Comparison of ENCODE assay signal across 15 cellular contexts in genomic region chr3:161055210-161055609, GRCh38. TPM values are rescaled to one million over a fixed set of nuclear protein-coding genes. Genes with fewer than 3 reads are reported as not detected.
DNase-seq lines count a peak whose midpoint lies in the region; ATAC-seq and TF ChIP-seq lines count a peak whose summit lies in the region.
"Had no signal": no experiment of that assay in that cellular context is flagged by ENCODE, and none has a peak within 500 bp of the region (broad histone marks: within the 10 kb centered on the region; RNA-seq: fewer than 3 reads in every experiment).

No MANE protein-coding gene starts in this region.

- no peak overlapping the region for H3K4me2 ChIP-seq in SK-N-SH
- H3K4me2 ChIP-seq in GM23338, result no peak overlapping the region
- H3K4me2 ChIP-seq: BLaER1 treated with 17β-estradiol and CSF1 and Interleukin-3, amounts not matched to agents 10 nM and 100 nM had no signal

- ATAC-seq in SK-N-SH treated with all-trans-retinoic acid at 6 μM for 48 hours (no peak), GM23338 (no peak), GM18858 (IDR thresholded peaks at IDR 0.05; ENCODE audit: unreplicated experiment) (no peak)
- ATAC-seq: HCT116 had no signal

- H3K27me3 ChIP-seq in SK-N-SH (ENCODE audit: insufficient read depth) (no peaks in the 10 kb centered on the region), GM23338 (ENCODE audit: insufficient read depth) (no peaks in the 10 kb centered on the region)
- H3K27me3 ChIP-seq: BLaER1 treated with 17β-estradiol and CSF1 and Interleukin-3, amounts not matched to agents 10 nM and 100 nM had no signal

- no peak for TF ChIP-seq EP300 in SK-N-SH (IDR thresholded peaks at IDR 0.05; ENCODE audit: borderline replicate concordance in 1 of 2, low read depth in 1 of 2, low read length in 1 of 2)

- H3K4me3 ChIP-seq in SK-N-SH (ENCODE audit: low read depth in 2 of 2, low read length in 1 of 2) (no peak overlapping the region), GM23338 (no peak overlapping the region)
- H3K4me3 ChIP-seq: BLaER1 treated with 17β-estradiol and CSF1 and Interleukin-3, amounts not matched to agents 10 nM and 100 nM had no signal

- H2AFZ ChIP-seq in SK-N-SH (ENCODE audit: low read depth) (no peak overlapping the region), GM23338 (no peak overlapping the region)

- H3K9me3 ChIP-seq in SK-N-SH, result no peaks in the 10 kb centered on the region
- H3K9me3 ChIP-seq: BLaER1 treated with 17β-estradiol and CSF1 and Interleukin-3, amounts not matched to agents 10 nM and 100 nM had no signal

- peaks cover 6% of the 10 kb centered on the region; the same call in 2 of the 3 replicates for H3K4me1 Mint-ChIP-seq in GM23338
- peaks cover 30 to 57% of the 10 kb centered on the region in 2 donors for H3K4me1 Mint-ChIP-seq in immature natural killer cell
- H3K4me1 Mint-ChIP-seq: CD4-positive, CD25-positive, alpha-beta regulatory T cell had no signal

- peaks cover 1% of the 10 kb centered on the region for H3K27me3 Mint-ChIP-seq in GM23338 (ENCODE audit: insufficient read depth, low read depth, poor library complexity)
- no peaks in the 10 kb centered on the region for H3K27me3 Mint-ChIP-seq in immature natural killer cell (ENCODE audit: low read depth in 3 of 3)

- no peak for TF ChIP-seq RAD21 in SK-N-SH (IDR thresholded peaks at IDR 0.05; ENCODE audit: low read length)

- TF ChIP-seq CTCF in SK-N-SH (IDR thresholded peaks at IDR 0.05), result no peak
- TF ChIP-seq CTCF in GM23338 (conservative IDR thresholded peaks at IDR 0.05; ENCODE audit: low read depth in 2 of 2), result no peak

- no peaks in the 10 kb centered on the region for H3K36me3 ChIP-seq in SK-N-SH (replicated peaks in 1 of 2; ENCODE audit: control insufficient read depth in 1 of 2, insufficient read depth in 2 of 2, low read length in 1 of 2)
- no peaks in the 10 kb centered on the region for H3K36me3 ChIP-seq in GM23338 (ENCODE audit: insufficient read depth)
- H3K36me3 ChIP-seq: BLaER1 treated with 17β-estradiol and CSF1 and Interleukin-3, amounts not matched to agents 10 nM and 100 nM had no signal

- POLR2A ChIA-PET in SK-N-SH (lab: Yijun Ruan, JAX), result no interaction called here

- no peak overlapping the region for H3K27ac ChIP-seq in SK-N-SH (ENCODE audit: low read depth in 2 of 2, low read length in 1 of 2)
- H3K27ac ChIP-seq in GM23338 (ENCODE audit: low read depth), result no peak overlapping the region
- H3K27ac ChIP-seq: BLaER1 treated with 17β-estradiol and CSF1 and Interleukin-3, amounts not matched to agents 10 nM and 100 nM; HL-60 had no signal

- H3K27ac Mint-ChIP-seq in GM23338 (peak overlapping the region; percentile 19; the same call in 1 of the 2 replicates), immature natural killer cell (peak overlapping the region in 5 of 6 donors; percentile 5 to 46 (median 32))
- H3K27ac Mint-ChIP-seq: CD4-positive, CD25-positive, alpha-beta regulatory T cell had no signal

- 38% methylated on average over 4 of the region's 4 CpGs for WGBS in SK-N-SH (ENCODE audit: low lambda C conversion rate)

- H3F3A ChIP-seq in SK-N-SH (replicated peaks; ENCODE audit: insufficient read depth) (no peaks in the 10 kb centered on the region), GM23338 (replicated peaks; ENCODE audit: low read depth) (no peaks in the 10 kb centered on the region)

- no peak overlapping the region for H3K9ac ChIP-seq in SK-N-SH
- H3K9ac ChIP-seq: BLaER1 treated with 17β-estradiol and CSF1 and Interleukin-3, amounts not matched to agents 10 nM and 100 nM had no signal

- no peaks in the 10 kb centered on the region for H3K9me3 Mint-ChIP-seq in GM23338
- H3K9me3 Mint-ChIP-seq in immature natural killer cell, result no peaks in the 10 kb centered on the region

- CTCF ChIA-PET in SK-N-SH (lab: Yijun Ruan, JAX), result interaction anchor here (1.3 kb wide), 1 partner anchor 13 kb away, joined by 3 read pairs; no protein-coding TSS in a partner anchor

- H3K79me2 ChIP-seq in SK-N-SH (ENCODE audit: insufficient read depth) (no peaks in the 10 kb centered on the region), GM23338 (replicated peaks; ENCODE audit: insufficient read depth) (no peaks in the 10 kb centered on the region)

- H4K20me1 ChIP-seq in SK-N-SH (ENCODE audit: insufficient read depth), result no peaks in the 10 kb centered on the region
- no peaks in the 10 kb centered on the region for H4K20me1 ChIP-seq in GM23338 (replicated peaks; ENCODE audit: insufficient read depth)
- H4K20me1 ChIP-seq: BLaER1 treated with 17β-estradiol and CSF1 and Interleukin-3, amounts not matched to agents 10 nM and 100 nM had no signal

- DNase-seq in SK-N-SH (peak; percentile 19), GM23338 (ENCODE audit: low spot score) (no peak), SK-N-DZ (ENCODE audit: low spot score) (peak; percentile 40), immature natural killer cell (peak in 1 of 3 donors; percentile 16)
- DNase-seq in activated CD4-positive, alpha-beta T cell treated with anti-CD3 and anti-CD28 coated beads for 1 hour, result no peak
- DNase-seq: 8988T; AML-193; CD4-positive, CD25-positive, alpha-beta regulatory T cell; DMS53; GF-D8 had no signal

- H3K36me3 Mint-ChIP-seq in GM23338 (ENCODE audit: low read depth) (no peaks in the 10 kb centered on the region), immature natural killer cell (no peaks in the 10 kb centered on the region)
- H3K36me3 Mint-ChIP-seq: CD4-positive, CD25-positive, alpha-beta regulatory T cell had no signal

- H3K9me2 ChIP-seq in SK-N-SH (no peaks in the 10 kb centered on the region), GM23338 (ENCODE audit: insufficient read depth) (no peaks in the 10 kb centered on the region)

- H3K4me1 ChIP-seq in SK-N-SH (ENCODE audit: control insufficient read depth in 1 of 2, insufficient read depth in 2 of 2, low read depth in 1 of 2, low read length in 1 of 2), result peaks cover 0 to 10% of the 10 kb centered on the region in 2 experiments; a peak in 1 of 4 replicates
- H3K4me1 ChIP-seq in GM23338 (ENCODE audit: insufficient read depth), result no peaks in the 10 kb centered on the region; the same call in 1 of the 2 replicates

- H3K4me3 Mint-ChIP-seq in GM23338, result no peak overlapping the region
- H3K4me3 Mint-ChIP-seq in immature natural killer cell, result peak overlapping the region in 1 of 5 donors; percentile 6
- H3K4me3 Mint-ChIP-seq: CD4-positive, CD25-positive, alpha-beta regulatory T cell had no signal

TF ChIP-seq in SK-N-SH, 30 proteins besides CTCF, POLR2A, EP300 and RAD21:
- TF ChIP-seq GATA2 (CRISPR knock-in tag; IDR thresholded peaks at IDR 0.05), result peak; percentile 63
- TF ChIP-seq SMC3 (IDR thresholded peaks at IDR 0.05; ENCODE audit: low read depth, low read length), result no peak

TF ChIP-seq in SK-N-SH treated with all-trans-retinoic acid at 6 μM for 48 hours, 23 proteins besides CTCF, POLR2A, EP300 and RAD21:
- no peak for TF ChIP-seq ESRRG (CRISPR knock-in tag; IDR thresholded peaks at IDR 0.05)
- no peak for TF ChIP-seq ZFP3 (CRISPR knock-in tag; IDR thresholded peaks at IDR 0.05)
- TF ChIP-seq SNAI2 (CRISPR knock-in tag; IDR thresholded peaks at IDR 0.05), result no peak
TF ChIP-seq in SK-N-SH treated with all-trans-retinoic acid at 6 μM for 48 hours: peak in this region for 0.

TF ChIP-seq in GM23338, 12 proteins besides CTCF, POLR2A, EP300 and RAD21 (continues in another document):
- TF ChIP-seq JUNB (IDR thresholded peaks at IDR 0.05; ENCODE audit: unreplicated experiment) (no peak), NANOG (IDR thresholded peaks at IDR 0.05; ENCODE audit: borderline replicate concordance) (no peak), POLR2AphosphoS5 (IDR thresholded peaks at IDR 0.05; ENCODE audit: low read depth) (no peak), EZH2phosphoT487 (IDR thresholded peaks at IDR 0.05; ENCODE audit: unreplicated experiment) (no peak), EZH2 (IDR thresholded peaks at IDR 0.05; ENCODE audit: low read depth, unreplicated experiment) (no peak), ZNF114 (CRISPR knock-in tag; IDR thresholded peaks at IDR 0.05) (no peak), CREB1 (CRISPR knock-in tag; IDR thresholded peaks at IDR 0.05; ENCODE audit: low read depth) (no peak), ZNF331 (CRISPR knock-in tag; IDR thresholded peaks at IDR 0.05; ENCODE audit: low read depth) (no peak), REST (IDR thresholded peaks at IDR 0.05; ENCODE audit: unreplicated experiment) (no peak)

RNA-seq across cellular contexts. Expression of gene B3GALNT1, which starts 49.9 kb away (rescaled TPM):
- polyA plus RNA-seq in SK-N-SH (2012; rRNA removed) (0.15 and 0.32 TPM in 2 replicates), GM23338 (2016; fragmentation: Nextera tagmentation; extraction: Ambion mirVana) (3.1 and 3.3 TPM in 2 replicates), immature natural killer cell (1 to 10 TPM; 2.3 to 8.4 (median 6.2) TPM)
- polyA plus RNA-seq in SK-N-SH (2012; cell fraction: cytosol; rRNA removed), result 0.41 and 0.46 TPM in 2 replicates
- polyA plus RNA-seq in SK-N-SH (2012; cell fraction: nucleus; rRNA removed), result 0.09 and 0.38 TPM in 2 replicates
- 5.9 and 8.3 TPM in 2 replicates for total RNA-seq in GM23338 (2014; rRNA removed; shearing (Covaris generic))
- polyA plus RNA-seq in SK-N-DZ (2014; cell fraction: cytosol; rRNA removed), result 52.4 and 55.7 TPM in 2 replicates
- 25.1 and 29.9 TPM in 2 replicates for polyA plus RNA-seq in SK-N-DZ (2014; cell fraction: nucleus; rRNA removed)

Comparison
In these comparisons a context has a peak if more than half of its experiments do, and no peak if none do; other contexts are left out.
1. DNase-seq: peak in SK-N-SH (single experiment) and SK-N-DZ (single experiment); none in GM23338 (single experiment) and activated CD4-positive, alpha-beta T cell treated with anti-CD3 and anti-CD28 coated beads for 1 hour (single experiment).